1 cellular context compared by ENCODE assay signal in the genomic region with DNA sequence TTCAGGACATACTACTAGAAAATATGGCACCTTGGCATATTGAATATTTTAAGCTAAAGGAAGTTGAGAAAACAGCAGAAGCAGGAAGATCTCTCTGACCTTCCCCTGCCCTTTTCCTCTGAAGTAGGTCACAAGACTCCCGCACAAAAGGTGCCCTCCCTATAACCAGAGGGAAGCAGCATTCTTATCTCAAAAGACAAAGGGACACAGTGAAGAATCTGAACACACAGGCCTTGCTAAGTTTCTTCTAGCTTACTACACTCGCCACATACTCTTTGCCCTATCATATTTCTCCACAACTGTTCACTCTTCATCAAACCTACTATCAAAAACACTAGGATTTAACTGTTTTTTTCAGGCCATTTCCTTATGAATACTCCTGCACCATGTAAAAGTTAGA.
TF ChIP-seq lines count a peak whose summit lies in the region.

No MANE protein-coding gene starts in this region.

TF ChIP-seq in K562, 482 proteins besides CTCF, POLR2A, EP300 and RAD21 (continued from another document):
- no peak for TF ChIP-seq ZBTB5 (IDR thresholded peaks at IDR 0.05)
- no peak for TF ChIP-seq PTBP1 (IDR thresholded peaks at IDR 0.05; ENCODE audit: low read depth, low read length)
- TF ChIP-seq ZNF518B (CRISPR knock-in tag; IDR thresholded peaks at IDR 0.05): no peak
- TF ChIP-seq, protein P1, sequence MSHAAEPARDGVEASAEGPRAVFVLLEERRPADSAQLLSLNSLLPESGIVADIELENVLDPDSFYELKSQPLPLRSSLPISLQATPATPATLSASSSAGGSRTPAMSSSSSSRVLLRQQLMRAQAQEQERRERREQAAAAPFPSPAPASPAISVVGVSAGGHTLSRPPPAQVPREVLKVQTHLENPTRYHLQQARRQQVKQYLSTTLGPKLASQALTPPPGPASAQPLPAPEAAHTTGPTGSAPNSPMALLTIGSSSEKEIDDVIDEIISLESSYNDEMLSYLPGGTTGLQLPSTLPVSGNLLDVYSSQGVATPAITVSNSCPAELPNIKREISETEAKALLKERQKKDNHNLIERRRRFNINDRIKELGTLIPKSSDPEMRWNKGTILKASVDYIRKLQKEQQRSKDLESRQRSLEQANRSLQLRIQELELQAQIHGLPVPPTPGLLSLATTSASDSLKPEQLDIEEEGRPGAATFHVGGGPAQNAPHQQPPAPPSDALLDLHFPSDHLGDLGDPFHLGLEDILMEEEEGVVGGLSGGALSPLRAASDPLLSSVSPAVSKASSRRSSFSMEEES (CRISPR knock-in tag; IDR thresholded peaks at IDR 0.05): peak; percentile 24; the same call in 1 of the 2 replicates
- TF ChIP-seq TAF7 (tag; IDR thresholded peaks at IDR 0.05): no peak
- TF ChIP-seq ZNF589 (CRISPR knock-in tag; IDR thresholded peaks at IDR 0.05; ENCODE audit: low read depth): no peak
- no peak for TF ChIP-seq C11orf30 (IDR thresholded peaks at IDR 0.05; ENCODE audit: low read depth)
- TF ChIP-seq ZNF644 (tag; IDR thresholded peaks at IDR 0.05; ENCODE audit: low read depth): peak; percentile 66; the same call in 1 of the 2 replicates
- peak; percentile 63 for TF ChIP-seq SOX6 (IDR thresholded peaks at IDR 0.05)
- TF ChIP-seq ZNF316 (IDR thresholded peaks at IDR 0.05): no peak
- TF ChIP-seq ARID1B (IDR thresholded peaks at IDR 0.05): peak; percentile 34; the same call in 1 of the 2 replicates
- TF ChIP-seq, protein P2, sequence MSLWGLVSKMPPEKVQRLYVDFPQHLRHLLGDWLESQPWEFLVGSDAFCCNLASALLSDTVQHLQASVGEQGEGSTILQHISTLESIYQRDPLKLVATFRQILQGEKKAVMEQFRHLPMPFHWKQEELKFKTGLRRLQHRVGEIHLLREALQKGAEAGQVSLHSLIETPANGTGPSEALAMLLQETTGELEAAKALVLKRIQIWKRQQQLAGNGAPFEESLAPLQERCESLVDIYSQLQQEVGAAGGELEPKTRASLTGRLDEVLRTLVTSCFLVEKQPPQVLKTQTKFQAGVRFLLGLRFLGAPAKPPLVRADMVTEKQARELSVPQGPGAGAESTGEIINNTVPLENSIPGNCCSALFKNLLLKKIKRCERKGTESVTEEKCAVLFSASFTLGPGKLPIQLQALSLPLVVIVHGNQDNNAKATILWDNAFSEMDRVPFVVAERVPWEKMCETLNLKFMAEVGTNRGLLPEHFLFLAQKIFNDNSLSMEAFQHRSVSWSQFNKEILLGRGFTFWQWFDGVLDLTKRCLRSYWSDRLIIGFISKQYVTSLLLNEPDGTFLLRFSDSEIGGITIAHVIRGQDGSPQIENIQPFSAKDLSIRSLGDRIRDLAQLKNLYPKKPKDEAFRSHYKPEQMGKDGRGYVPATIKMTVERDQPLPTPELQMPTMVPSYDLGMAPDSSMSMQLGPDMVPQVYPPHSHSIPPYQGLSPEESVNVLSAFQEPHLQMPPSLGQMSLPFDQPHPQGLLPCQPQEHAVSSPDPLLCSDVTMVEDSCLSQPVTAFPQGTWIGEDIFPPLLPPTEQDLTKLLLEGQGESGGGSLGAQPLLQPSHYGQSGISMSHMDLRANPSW (CRISPR knock-in tag; IDR thresholded peaks at IDR 0.05): no peak
- peak; percentile 52 for TF ChIP-seq CBFA2T2 (conservative IDR thresholded peaks at IDR 0.05)
- TF ChIP-seq NR2C2 (CRISPR knock-in tag; IDR thresholded peaks at IDR 0.05): no peak
- no peak for TF ChIP-seq NR2C2 (tag; IDR thresholded peaks at IDR 0.05)
- peak; percentile 52; the same call in 1 of the 2 replicates for TF ChIP-seq ZNF175 (CRISPR knock-in tag; IDR thresholded peaks at IDR 0.05; ENCODE audit: low read depth)
- 0 out of 2 replicates have a peak, but pooled peaks have one; percentile 52 for TF ChIP-seq ZNF395 (CRISPR knock-in tag; IDR thresholded peaks at IDR 0.05)
- TF ChIP-seq PYGO2 (tag; IDR thresholded peaks at IDR 0.05): 0 out of 2 replicates have a peak, but pooled peaks have one; percentile 13
- TF ChIP-seq TAL1 (IDR thresholded peaks at IDR 0.05): peak; percentile 53; the same call in 1 of the 2 replicates
- TF ChIP-seq, protein P3, sequence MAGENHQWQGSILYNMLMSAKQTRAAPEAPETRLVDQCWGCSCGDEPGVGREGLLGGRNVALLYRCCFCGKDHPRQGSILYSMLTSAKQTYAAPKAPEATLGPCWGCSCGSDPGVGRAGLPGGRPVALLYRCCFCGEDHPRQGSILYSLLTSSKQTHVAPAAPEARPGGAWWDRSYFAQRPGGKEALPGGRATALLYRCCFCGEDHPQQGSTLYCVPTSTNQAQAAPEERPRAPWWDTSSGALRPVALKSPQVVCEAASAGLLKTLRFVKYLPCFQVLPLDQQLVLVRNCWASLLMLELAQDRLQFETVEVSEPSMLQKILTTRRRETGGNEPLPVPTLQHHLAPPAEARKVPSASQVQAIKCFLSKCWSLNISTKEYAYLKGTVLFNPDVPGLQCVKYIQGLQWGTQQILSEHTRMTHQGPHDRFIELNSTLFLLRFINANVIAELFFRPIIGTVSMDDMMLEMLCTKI (IDR thresholded peaks at IDR 0.05; ENCODE audit: partially characterized antibody): no peak
- peak; percentile 25; the same call in 1 of the 2 replicates for TF ChIP-seq MTA2 (IDR thresholded peaks at IDR 0.05; ENCODE audit: low read depth)
- 0 out of 2 replicates have a peak, but pooled peaks have one; percentile 10 for TF ChIP-seq ELF1 (tag; IDR thresholded peaks at IDR 0.05)
- TF ChIP-seq CBFA2T3 (IDR thresholded peaks at IDR 0.05): peak; percentile 73
- peak; percentile 69; the same call in 1 of the 2 replicates for TF ChIP-seq NCOR1 (IDR thresholded peaks at IDR 0.05)
- no peak for TF ChIP-seq SMAD1 (IDR thresholded peaks at IDR 0.05; ENCODE audit: low read depth, low read length, partially characterized antibody)
TF ChIP-seq in K562: peak in this region for 16.
